Comparison of ENCODE assay signal across 31 cellular contexts in genomic region chr11:3964935-3965511, GRCh38.
"Had no signal": no experiment of that assay in that cellular context is flagged by ENCODE, and none has a peak within 500 bp of the region (broad histone marks: within the 10 kb centered on the region; RNA-seq: fewer than 3 reads in every experiment).

No MANE protein-coding gene starts in this region.

- H3K4me1 ChIP-seq: body of pancreas had no signal

- H3K27ac ChIP-seq: adrenal gland, body of pancreas, esophagus muscularis mucosa, foreskin keratinocyte, heart left ventricle, WERI-Rb-1 had no signal

- H3K27ac Mint-ChIP-seq: activated B cell treated with CpG ODN at 0.5 μM for 24 hours; activated CD4-positive, alpha-beta memory T cell treated with anti-CD3 and anti-CD28 coated beads for 36 hours; activated CD8-positive, alpha-beta memory T cell treated with anti-CD3 and anti-CD28 coated beads, Interleukin-2, amount 10 ng/mL, durations not matched to agents 7 days and 5 days; activated CD8-positive, alpha-beta T cell treated with anti-CD3 and anti-CD28 coated beads, Interleukin-2, amount 10 ng/mL, durations not matched to agents 7 days and 5 days; activated naive CD4-positive, alpha-beta T cell treated with anti-CD3 and anti-CD28 coated beads, Interleukin-2, amount 10 ng/mL, durations not matched to agents 7 days and 5 days; activated T-helper 1 cell treated with anti-CD3 and anti-CD28 coated beads, Interleukin-12 subunit alpha, Interleukin-12 subunit beta, Interleukin-2, Interleukin-4 antibody, amounts not matched to agents 30 ng/mL and 10 ng/mL and 1 ng/mL, durations not matched to agents 14 hours and 24 hours and 36 hours; activated T-helper 2 cell treated with anti-CD3 and anti-CD28 coated beads, Interferon-gamma antibody, Interleukin-2, Interleukin-4, amounts not matched to agents 10 μg/mL and 5 μg/mL and 100 μg/mL, durations not matched to agents 14 hours and 24 hours and 36 hours had no signal

- ATAC-seq: activated CD4-positive, CD25-positive, alpha-beta regulatory T cell treated with anti-CD3 and anti-CD28 coated beads, Interleukin-2, amount 50 U/mL, for 24 hours; activated CD8-positive, alpha-beta memory T cell treated with anti-CD3 and anti-CD28 coated beads, Interleukin-2, amount 10 ng/mL, durations not matched to agents 7 days and 5 days; activated CD8-positive, alpha-beta T cell treated with anti-CD3 and anti-CD28 coated beads, Interleukin-2, amount 10 ng/mL, durations not matched to agents 7 days and 5 days; activated naive CD4-positive, alpha-beta T cell treated with anti-CD3 and anti-CD28 coated beads, Interleukin-2, amount 50 U/mL, for 72 hours; body of pancreas; effector memory CD8-positive, alpha-beta T cell; foreskin keratinocyte; heart left ventricle had no signal

- H3K27me3 Mint-ChIP-seq: activated B cell treated with CpG ODN at 0.5 μM for 24 hours; activated CD4-positive, alpha-beta memory T cell treated with anti-CD3 and anti-CD28 coated beads for 36 hours; activated CD8-positive, alpha-beta memory T cell treated with anti-CD3 and anti-CD28 coated beads, Interleukin-2, amount 10 ng/mL, durations not matched to agents 7 days and 5 days; activated naive CD4-positive, alpha-beta T cell treated with anti-CD3 and anti-CD28 coated beads, Interleukin-2, amount 10 ng/mL, durations not matched to agents 7 days and 5 days; effector memory CD8-positive, alpha-beta T cell had no signal

- H3K36me3 ChIP-seq: WERI-Rb-1 had no signal

- H3K9me3 ChIP-seq: adrenal gland, body of pancreas, esophagus muscularis mucosa, gastrocnemius medialis, heart left ventricle had no signal

- H3K4me3 Mint-ChIP-seq: activated B cell treated with CpG ODN at 0.5 μM for 24 hours; activated CD4-positive, alpha-beta memory T cell treated with anti-CD3 and anti-CD28 coated beads for 36 hours; activated CD8-positive, alpha-beta memory T cell treated with anti-CD3 and anti-CD28 coated beads, Interleukin-2, amount 10 ng/mL, durations not matched to agents 7 days and 5 days; activated CD8-positive, alpha-beta T cell treated with anti-CD3 and anti-CD28 coated beads, Interleukin-2, amount 10 ng/mL, durations not matched to agents 7 days and 5 days; activated naive CD4-positive, alpha-beta T cell treated with anti-CD3 and anti-CD28 coated beads, Interleukin-2, amount 10 ng/mL, durations not matched to agents 7 days and 5 days; activated T-helper 1 cell treated with anti-CD3 and anti-CD28 coated beads, Interleukin-12 subunit alpha, Interleukin-12 subunit beta, Interleukin-2, Interleukin-4 antibody, amounts not matched to agents 30 ng/mL and 10 ng/mL and 1 ng/mL, durations not matched to agents 14 hours and 24 hours and 36 hours; effector memory CD8-positive, alpha-beta T cell had no signal

- H3K4me3 ChIP-seq: adrenal gland, body of pancreas, esophagus muscularis mucosa, gastrocnemius medialis, heart left ventricle had no signal

- H3K9me3 Mint-ChIP-seq: activated B cell treated with CpG ODN at 0.5 μM for 24 hours; activated CD4-positive, alpha-beta memory T cell treated with anti-CD3 and anti-CD28 coated beads for 36 hours; activated naive CD4-positive, alpha-beta T cell treated with anti-CD3 and anti-CD28 coated beads, Interleukin-2, amount 10 ng/mL, durations not matched to agents 7 days and 5 days; activated naive CD4-positive, alpha-beta T cell treated with anti-CD3 and anti-CD28 coated beads, Interleukin-2, amount 50 U/mL, for 72 hours; activated T-helper 1 cell treated with anti-CD3 and anti-CD28 coated beads, Interleukin-12 subunit alpha, Interleukin-12 subunit beta, Interleukin-2, Interleukin-4 antibody, amounts not matched to agents 30 ng/mL and 10 ng/mL and 1 ng/mL, durations not matched to agents 14 hours and 24 hours and 36 hours; activated T-helper 2 cell treated with anti-CD3 and anti-CD28 coated beads, Interferon-gamma antibody, Interleukin-2, Interleukin-4, amounts not matched to agents 10 μg/mL and 5 μg/mL and 100 μg/mL, durations not matched to agents 14 hours and 24 hours and 36 hours; effector memory CD8-positive, alpha-beta T cell had no signal

- H3K27me3 ChIP-seq: adrenal gland, body of pancreas, esophagus muscularis mucosa, foreskin keratinocyte, gastrocnemius medialis, heart left ventricle had no signal

- DNase-seq: activated B cell treated with CpG ODN at 0.5 μM for 24 hours; activated CD4-positive, alpha-beta memory T cell treated with anti-CD3 and anti-CD28 coated beads for 36 hours; activated CD4-positive, alpha-beta T cell treated with anti-CD3 and anti-CD28 coated beads for 48 hours; activated CD4-positive, alpha-beta T cell treated with anti-CD3 and anti-CD28 coated beads, Interleukin-2, amount 50 U/mL, for 1 hour; activated CD8-positive, alpha-beta memory T cell treated with anti-CD3 and anti-CD28 coated beads, Interleukin-2, amount 10 ng/mL, durations not matched to agents 7 days and 5 days; activated CD8-positive, alpha-beta memory T cell treated with anti-CD3 and anti-CD28 coated beads, Interleukin-2, amount 50 U/mL, for 4 hours; activated CD8-positive, alpha-beta T cell treated with anti-CD3 and anti-CD28 coated beads, Interleukin-2, amount 10 ng/mL, durations not matched to agents 7 days and 5 days; activated effector memory CD4-positive, alpha-beta T cell treated with anti-CD3 and anti-CD28 coated beads, Interleukin-2, amount 50 U/mL, for 16 hours; activated naive CD4-positive, alpha-beta T cell treated with anti-CD3 and anti-CD28 coated beads, Interleukin-2, amount 10 ng/mL, durations not matched to agents 7 days and 5 days; activated T-cell treated with anti-CD3 and anti-CD28 coated beads, Interleukin-2, amount 50 U/mL, for 1 hour; activated T-cell treated with anti-CD3 and anti-CD28 coated beads, Interleukin-2, amount 50 U/mL, for 48 hours; adrenal gland; amygdala; aorta; body of pancreas; caudate nucleus; cortex of kidney; dermis blood vessel endothelial cell; effector CD4-positive, alpha-beta T cell; effector memory CD8-positive, alpha-beta T cell; foreskin keratinocyte; gastrocnemius medialis; glutamatergic neuron; heart left ventricle; T-helper 2 cell; WERI-Rb-1 had no signal
